ENCODE assay signal across 15 cellular contexts in genomic region chr5:109484597-109484996, GRCh38.
"Had no signal": no experiment of that assay in that cellular context is flagged by ENCODE, and none has a peak within 500 bp of the region (broad histone marks: within the 10 kb centered on the region; RNA-seq: fewer than 3 reads in every experiment).

No MANE protein-coding gene starts in this region.

- H3K36me3 ChIP-seq: spleen had no signal

- H3K4me3 ChIP-seq: testis had no signal

- H3K27me3 ChIP-seq: dorsolateral prefrontal cortex, spleen, testis had no signal

- H3K4me1 ChIP-seq: testis had no signal

- DNase-seq: activated CD4-positive, alpha-beta T cell treated with anti-CD3 and anti-CD28 coated beads, Interleukin-2, amount 10 ng/mL, durations not matched to agents 7 days and 5 days; activated CD8-positive, alpha-beta T cell treated with anti-CD3 and anti-CD28 coated beads, Interleukin-2, amount 10 ng/mL, durations not matched to agents 7 days and 5 days; activated naive CD4-positive, alpha-beta T cell treated with Interleukin-2 at 50 U/mL for 16 hours; activated naive CD8-positive, alpha-beta T cell treated with anti-CD3 and anti-CD28 coated beads, Interleukin-2, amount 10 ng/mL, durations not matched to agents 7 days and 5 days; activated T-cell treated with anti-CD3 and anti-CD28 coated beads, Interleukin-2, amount 50 U/mL, for 24 hours; foreskin melanocyte; naive thymus-derived CD8-positive, alpha-beta T cell; spleen; stimulated activated CD4-positive, alpha-beta T cell treated with anti-CD3 and anti-CD28 coated beads, Interleukin-4, amount 100 ng/mL, for 4 hours; T1000 had no signal

- H3K27ac ChIP-seq: parathyroid adenoma, spleen, testis had no signal

- ATAC-seq: activated CD4-positive, CD25-positive, alpha-beta regulatory T cell treated with anti-CD3 and anti-CD28 coated beads, Interleukin-2, amount 50 U/mL, for 24 hours; activated CD8-positive, alpha-beta T cell treated with anti-CD3 and anti-CD28 coated beads, Interleukin-2, amount 10 ng/mL, durations not matched to agents 7 days and 5 days; naive thymus-derived CD8-positive, alpha-beta T cell; stimulated activated memory B cell treated with anti-CD40 and anti-IgM and Interleukin-4, amounts not matched to agents 10 μg/mL and 1 μg/mL and 100 μg/mL, for 72 hours had no signal

- H3K9me3 ChIP-seq: testis had no signal
